ENCODE assay signal across 15 cellular contexts in genomic region chr3:39249453-39250115, GRCh38. TPM values are rescaled to one million over a fixed set of nuclear protein-coding genes. Genes with fewer than 3 reads are reported as not detected.
DNase-seq lines count a peak whose midpoint lies in the region; ATAC-seq and TF ChIP-seq lines count a peak whose summit lies in the region.
"Had no signal": no experiment of that assay in that cellular context is flagged by ENCODE, and none has a peak within 500 bp of the region (broad histone marks: within the 10 kb centered on the region; RNA-seq: fewer than 3 reads in every experiment).

No MANE protein-coding gene starts in this region.

- ATAC-seq in GM19025 (IDR thresholded peaks at IDR 0.05; ENCODE audit: low read depth, unreplicated experiment), result peak; percentile 73
- no peak for ATAC-seq in HG03108 (IDR thresholded peaks at IDR 0.05; ENCODE audit: unreplicated experiment)

- intact Hi-C loops in left ventricle myocardium inferior (cut with micrococcal nuclease), result no loop called here

- H3K36me3 ChIP-seq in left ventricle myocardium inferior, result no peaks in the 10 kb centered on the region
- H3K36me3 ChIP-seq in WERI-Rb-1, result no peaks in the 10 kb centered on the region
- H3K36me3 ChIP-seq: neural progenitor cell had no signal

- TF ChIP-seq CTCF in left ventricle myocardium inferior (IDR thresholded peaks at IDR 0.05; ENCODE audit: borderline replicate concordance) (no peak), WERI-Rb-1 (IDR thresholded peaks at IDR 0.05; ENCODE audit: low read depth, low read length) (no peak)

- H3K27ac Mint-ChIP-seq in activated CD4-positive, alpha-beta memory T cell treated with anti-CD3 and anti-CD28 coated beads, Interleukin-2, amount 10 ng/mL, durations not matched to agents 7 days and 5 days, result no peak overlapping the region
- H3K27ac Mint-ChIP-seq: activated naive CD4-positive, alpha-beta T cell treated with anti-CD3 and anti-CD28 coated beads, Interleukin-2, amount 50 U/mL, for 24 hours; neural progenitor cell had no signal

- POLR2A ChIA-PET in activated CD4-positive, alpha-beta memory T cell treated with anti-CD3 and anti-CD28 coated beads, Interleukin-2, amount 10 ng/mL, durations not matched to agents 7 days and 5 days (lab: Charles Lee), result interaction anchor here (1.5 kb wide), 1 partner anchor 15 kb away, joined by 3 read pairs; no protein-coding TSS in a partner anchor

- H3K27me3 ChIP-seq in left ventricle myocardium inferior (ENCODE audit: low read depth) (no peaks in the 10 kb centered on the region), WERI-Rb-1 (ENCODE audit: insufficient read depth, low read depth, severe bottlenecking) (no peaks in the 10 kb centered on the region)
- H3K27me3 ChIP-seq: neural progenitor cell had no signal

- H3K4me1 ChIP-seq in left ventricle myocardium inferior, result peaks cover 20% of the 10 kb centered on the region

- H3K36me3 Mint-ChIP-seq in activated CD4-positive, alpha-beta memory T cell treated with anti-CD3 and anti-CD28 coated beads, Interleukin-2, amount 10 ng/mL, durations not matched to agents 7 days and 5 days (ENCODE audit: low read depth), result no peaks in the 10 kb centered on the region
- H3K36me3 Mint-ChIP-seq: activated naive CD4-positive, alpha-beta T cell treated with anti-CD3 and anti-CD28 coated beads, Interleukin-2, amount 50 U/mL, for 24 hours; neural progenitor cell had no signal

- no peaks in the 10 kb centered on the region for H3K9me3 Mint-ChIP-seq in activated CD4-positive, alpha-beta memory T cell treated with anti-CD3 and anti-CD28 coated beads, Interleukin-2, amount 10 ng/mL, durations not matched to agents 7 days and 5 days
- H3K9me3 Mint-ChIP-seq: activated naive CD4-positive, alpha-beta T cell treated with anti-CD3 and anti-CD28 coated beads, Interleukin-2, amount 50 U/mL, for 24 hours; neural progenitor cell had no signal

- CTCF ChIA-PET in activated CD4-positive, alpha-beta memory T cell treated with anti-CD3 and anti-CD28 coated beads, Interleukin-2, amount 10 ng/mL, durations not matched to agents 7 days and 5 days (lab: Charles Lee), result interaction anchor here (1.0 kb wide), 1 partner anchor 39 kb away, joined by 4 read pairs; no protein-coding TSS in a partner anchor

- DNase-seq in CD1c-positive myeloid dendritic cell (ENCODE audit: extremely low spot score) (peak; percentile 45), Kasumi-1 (lab: John Stamatoyannopoulos, UW) (peak; percentile 41 to 44), left ventricle myocardium inferior (no peak), HPDE6-E6E7 (ENCODE audit: extremely low spot score) (no peak), WERI-Rb-1 (no peak)
- DNase-seq in activated CD4-positive, alpha-beta memory T cell treated with anti-CD3 and anti-CD28 coated beads, Interleukin-2, amount 10 ng/mL, durations not matched to agents 7 days and 5 days, result no peak
- DNase-seq: activated CD4-positive, CD25-positive, alpha-beta regulatory T cell treated with anti-CD3 and anti-CD28 coated beads, Interleukin-2, amount 50 U/mL, for 72 hours; C1 segment of cervical spinal cord; effector memory CD4-positive, alpha-beta T cell; stimulated activated CD4-positive, alpha-beta T cell treated with anti-CD3 and anti-CD28 coated beads, Interleukin-2, amount 100 ng/mL, for 24 hours had no signal

- H3K4me3 Mint-ChIP-seq in activated CD4-positive, alpha-beta memory T cell treated with anti-CD3 and anti-CD28 coated beads, Interleukin-2, amount 10 ng/mL, durations not matched to agents 7 days and 5 days, result no peak overlapping the region
- H3K4me3 Mint-ChIP-seq: activated naive CD4-positive, alpha-beta T cell treated with anti-CD3 and anti-CD28 coated beads, Interleukin-2, amount 50 U/mL, for 24 hours; neural progenitor cell had no signal

- H3K9me3 ChIP-seq in left ventricle myocardium inferior (replicated peaks), result peaks cover 6% of the 10 kb centered on the region
- no peaks in the 10 kb centered on the region for H3K9me3 ChIP-seq in WERI-Rb-1 (ENCODE audit: severe bottlenecking)

- H3K4me1 Mint-ChIP-seq in activated CD4-positive, alpha-beta memory T cell treated with anti-CD3 and anti-CD28 coated beads, Interleukin-2, amount 10 ng/mL, durations not matched to agents 7 days and 5 days, result peaks cover 8% of the 10 kb centered on the region
- H3K4me1 Mint-ChIP-seq: activated naive CD4-positive, alpha-beta T cell treated with anti-CD3 and anti-CD28 coated beads, Interleukin-2, amount 50 U/mL, for 24 hours; neural progenitor cell had no signal

- H3K4me3 ChIP-seq in left ventricle myocardium inferior (no peak overlapping the region), WERI-Rb-1 (ENCODE audit: low read depth, low read length) (no peak overlapping the region)
- H3K4me3 ChIP-seq: neural progenitor cell had no signal

- H3K27ac ChIP-seq in left ventricle myocardium inferior (replicated peaks) (peak overlapping the region; percentile 39), WERI-Rb-1 (no peak overlapping the region)
- H3K27ac ChIP-seq: neural progenitor cell had no signal

- peaks cover 14% of the 10 kb centered on the region for H3K27me3 Mint-ChIP-seq in activated CD4-positive, alpha-beta memory T cell treated with anti-CD3 and anti-CD28 coated beads, Interleukin-2, amount 10 ng/mL, durations not matched to agents 7 days and 5 days
- H3K27me3 Mint-ChIP-seq: activated naive CD4-positive, alpha-beta T cell treated with anti-CD3 and anti-CD28 coated beads, Interleukin-2, amount 50 U/mL, for 24 hours had no signal

RNA-seq across cellular contexts. Expression of gene CX3CR1, which starts 30.3 kb away (rescaled TPM):
- total RNA-seq in left ventricle myocardium inferior, result 0.82 TPM
- total RNA-seq in activated CD4-positive, alpha-beta memory T cell treated with anti-CD3 and anti-CD28 coated beads, Interleukin-2, amount 10 ng/mL, durations not matched to agents 7 days and 5 days, result 1 to 10 TPM; 5.5 to 6.2 TPM
- total RNA-seq: H4 had no signal

RNA-seq across cellular contexts. Expression of gene XIRP1, which starts 57.2 kb away (rescaled TPM):
- 386 TPM for total RNA-seq in left ventricle myocardium inferior
- total RNA-seq in activated CD4-positive, alpha-beta memory T cell treated with anti-CD3 and anti-CD28 coated beads, Interleukin-2, amount 10 ng/mL, durations not matched to agents 7 days and 5 days, result under 1 TPM; 0.03 to 0.05 TPM
- total RNA-seq: H4 had no signal

Comparison
In these comparisons a context has a peak if more than half of its experiments do, and no peak if none do; other contexts are left out.
1. DNase-seq: peak in CD1c-positive myeloid dendritic cell (single experiment) and Kasumi-1 (2 of 2); none in left ventricle myocardium inferior (single experiment), HPDE6-E6E7 (single experiment), WERI-Rb-1 (single experiment) and activated CD4-positive, alpha-beta memory T cell treated with anti-CD3 and anti-CD28 coated beads, Interleukin-2, amount 10 ng/mL, durations not matched to agents 7 days and 5 days (single experiment).
2. RNA of gene XIRP1, which starts 57.2 kb away (total RNA-seq): 386 TPM in left ventricle myocardium inferior (single experiment); 0.03 to 0.05 TPM in activated CD4-positive, alpha-beta memory T cell treated with anti-CD3 and anti-CD28 coated beads, Interleukin-2, amount 10 ng/mL, durations not matched to agents 7 days and 5 days; every median in the first group is over 100 times any median in the second.